Comparison of ENCODE assay signal across 28 cellular contexts in the genomic region with DNA sequence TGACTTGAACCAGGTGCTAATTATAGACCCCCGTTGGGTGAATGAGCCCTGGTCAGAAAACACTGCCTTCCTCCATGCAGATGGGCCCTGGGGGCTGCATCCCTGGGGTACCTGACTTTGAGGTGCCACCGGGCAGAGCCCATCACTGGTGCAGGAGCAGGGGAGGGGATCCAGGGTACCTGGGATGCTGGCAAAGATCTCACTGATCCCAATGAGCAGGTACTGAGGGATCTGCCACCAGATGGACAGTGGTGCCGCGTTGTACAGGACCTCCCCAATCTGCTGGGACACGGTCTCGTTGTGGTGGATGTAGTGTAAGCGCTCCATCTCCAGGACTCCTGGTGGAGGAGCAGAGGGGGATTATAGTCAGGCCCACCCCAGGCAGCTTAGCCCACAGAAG. TPM values are rescaled to one million over a fixed set of nuclear protein-coding genes. Genes with fewer than 3 reads are reported as not detected.
A peak's percentile ranks its signal among the peaks of the same experiment; 100 is the strongest.
DNase-seq lines count a peak whose midpoint lies in the region; ATAC-seq, FAIRE-seq and TF ChIP-seq lines count a peak whose summit lies in the region.
"Had no signal": no experiment of that assay in that cellular context is flagged by ENCODE, and none has a peak within 500 bp of the region (broad histone marks: within the 10 kb centered on the region; RNA-seq: fewer than 3 reads in every experiment).

No MANE protein-coding gene starts in this region.

- no peak for ATAC-seq in GM18870 (IDR thresholded peaks at IDR 0.05; ENCODE audit: unreplicated experiment)
- ATAC-seq in stimulated activated naive CD8-positive, alpha-beta T cell treated with anti-CD3 and anti-CD28 coated beads, Interleukin-15, Interleukin-2, amounts not matched to agents 100 U/mL and 50 U/mL, for 24 hours, result no peak
- no peak for ATAC-seq in GM18858 (IDR thresholded peaks at IDR 0.05; ENCODE audit: unreplicated experiment)
- ATAC-seq: PC-3, Right ventricle myocardium inferior, SK-N-SH treated with all-trans-retinoic acid at 6 μM for 48 hours had no signal

- DNase-seq in NT2/D1 (ENCODE audit: low read depth, low spot score) (no peak), bronchial epithelial cell (ENCODE audit: low read depth) (no peak), osteoblast (ENCODE audit: insufficient read length, low spot score, missing footprints) (peak; percentile 72), type B pancreatic cell (ENCODE audit: extremely low spot score, unreplicated experiment) (no peak), posterior vena cava (ENCODE audit: low spot score) (no peak)
- DNase-seq in stimulated activated naive CD8-positive, alpha-beta T cell treated with anti-CD3 and anti-CD28 coated beads, Interleukin-15, Interleukin-2, amounts not matched to agents 100 U/mL and 50 U/mL, for 24 hours, result no peak
- DNase-seq: CD4-positive, CD25-positive, alpha-beta regulatory T cell; KBM-7; MG63; NCI-H1105 treated with DMSO at 0.1 percent for 48 hours; NCI-H146; NCI-H1930; NCI-H2107; NCI-H446; NCI-H524 treated with DMSO at 0.1 percent for 48 hours; NCI-H774; PC-3; SJCRH30 had no signal

- intact Hi-C loops in posterior vena cava (cut with DNase I), result no loop called here

- H3K27me3 ChIP-seq in NT2/D1 (ENCODE audit: insufficient read depth, insufficient read length) (no peaks in the 10 kb centered on the region), bronchial epithelial cell (ENCODE audit: control insufficient read depth, insufficient read depth, low read length) (no peaks in the 10 kb centered on the region), osteoblast (ENCODE audit: insufficient read depth, low read length) (no peaks in the 10 kb centered on the region)
- H3K27me3 ChIP-seq: BLaER1, MG63, SJCRH30 had no signal

- H3K36me3 Mint-ChIP-seq in type B pancreatic cell, result peaks cover 5% of the 10 kb centered on the region
- H3K36me3 Mint-ChIP-seq: CD4-positive, CD25-positive, alpha-beta regulatory T cell had no signal

- H3K4me2 ChIP-seq in osteoblast (ENCODE audit: insufficient read depth, low read length), result no peak overlapping the region
- H3K4me2 ChIP-seq: BLaER1 had no signal

- H3K4me1 ChIP-seq in NT2/D1 (ENCODE audit: insufficient read depth, insufficient read length) (no peaks in the 10 kb centered on the region), osteoblast (ENCODE audit: insufficient read depth, low read length) (no peaks in the 10 kb centered on the region)
- H3K4me1 ChIP-seq: SJCRH30 had no signal

- H3K27me3 Mint-ChIP-seq in type B pancreatic cell, result no peaks in the 10 kb centered on the region
- H3K27me3 Mint-ChIP-seq: CD4-positive, CD25-positive, alpha-beta regulatory T cell had no signal

- no peak overlapping the region for H3K4me3 Mint-ChIP-seq in type B pancreatic cell
- H3K4me3 Mint-ChIP-seq: CD4-positive, CD25-positive, alpha-beta regulatory T cell had no signal

- peaks cover 29% of the 10 kb centered on the region for H3K4me1 Mint-ChIP-seq in type B pancreatic cell (ENCODE audit: unreplicated experiment)

- peaks cover 2% of the 10 kb centered on the region for H4K20me1 ChIP-seq in osteoblast (ENCODE audit: insufficient read depth, low read length)
- H4K20me1 ChIP-seq: BLaER1 had no signal

- peak overlapping the region; percentile 73 for H3K27ac Mint-ChIP-seq in type B pancreatic cell
- H3K27ac Mint-ChIP-seq: CD4-positive, CD25-positive, alpha-beta regulatory T cell had no signal

- no peak overlapping the region for H2AFZ ChIP-seq in osteoblast (ENCODE audit: low read length)

- H3K4me3 ChIP-seq in NT2/D1 (ENCODE audit: insufficient read length, low read depth) (no peak overlapping the region), bronchial epithelial cell (ENCODE audit: low read depth, low read length) (no peak overlapping the region), osteoblast (ENCODE audit: insufficient read depth, low read length) (no peak overlapping the region)
- H3K4me3 ChIP-seq: BLaER1, MG63, SJCRH30 had no signal

- no peaks in the 10 kb centered on the region for H3K79me2 ChIP-seq in osteoblast (ENCODE audit: insufficient read depth, low read length)

- peaks cover 47% of the 10 kb centered on the region for H3K36me3 ChIP-seq in NT2/D1 (ENCODE audit: insufficient read depth, insufficient read length, low read length)
- peaks cover 2% of the 10 kb centered on the region for H3K36me3 ChIP-seq in bronchial epithelial cell (ENCODE audit: control insufficient read depth, insufficient read depth, low read length)
- no peaks in the 10 kb centered on the region for H3K36me3 ChIP-seq in osteoblast (ENCODE audit: insufficient read depth, low read length)
- H3K36me3 ChIP-seq: MG63, SJCRH30 had no signal

- no peak for TF ChIP-seq CTCF in bronchial epithelial cell (IDR thresholded peaks at IDR 0.05; ENCODE audit: insufficient read depth, low read length, severe bottlenecking)
- no peak for TF ChIP-seq CTCF in osteoblast (IDR thresholded peaks at IDR 0.05; ENCODE audit: extremely low read depth, low read depth, low read length)
- TF ChIP-seq CTCF in type B pancreatic cell (conservative IDR thresholded peaks at IDR 0.05), result no peak

- FAIRE-seq in bronchial epithelial cell (lab: Jason Lieb, UNC), result peak; percentile 43
- FAIRE-seq: D721Med, GM19239, H54 had no signal

- no peaks in the 10 kb centered on the region for H3K9me3 Mint-ChIP-seq in type B pancreatic cell

- peak overlapping the region; percentile 8 for H3K9ac ChIP-seq in NT2/D1 (ENCODE audit: insufficient read length, low read depth)
- H3K9ac ChIP-seq: BLaER1 had no signal

- H3K9me3 ChIP-seq in NT2/D1 (ENCODE audit: insufficient read depth, low read length) (no peaks in the 10 kb centered on the region), osteoblast (ENCODE audit: low read depth, low read length) (no peaks in the 10 kb centered on the region)
- H3K9me3 ChIP-seq: BLaER1, MG63, SJCRH30 had no signal

- H3K27ac ChIP-seq in osteoblast (ENCODE audit: low read depth, low read length), result no peak overlapping the region
- H3K27ac ChIP-seq: BLaER1, SJCRH30 had no signal

RNA-seq across cellular contexts. Expression of gene SLC15A3, which starts 12.7 kb away (rescaled TPM):
- total RNA-seq in bronchial epithelial cell (0.38 and 1.3 TPM in 2 replicates), osteoblast (10.9 and 13.0 TPM in 2 replicates), type B pancreatic cell (ENCODE audit: low replicate concordance) (2.3 and 3.5 TPM in 2 replicates), posterior vena cava (10 to 100 TPM; 27.4 to 29.3 TPM)
- total RNA-seq: PC-3 had no signal

RNA-seq across cellular contexts. Expression of gene TMEM132A, which starts 15.0 kb away (rescaled TPM):
- total RNA-seq in bronchial epithelial cell, result 22.6 and 25.2 TPM in 2 replicates
- 12.1 and 19.5 TPM in 2 replicates for total RNA-seq in osteoblast
- total RNA-seq in type B pancreatic cell (ENCODE audit: low replicate concordance), result 162 and 218 TPM in 2 replicates
- total RNA-seq in posterior vena cava, result 1 to 10 TPM; 5.4 to 7.7 TPM
- total RNA-seq: CD4-positive, CD25-positive, alpha-beta regulatory T cell had no signal

RNA-seq across cellular contexts. Expression of gene TMEM109, which starts 25.3 kb away (rescaled TPM):
- 7.6 and 7.7 TPM in 2 replicates for total RNA-seq in bronchial epithelial cell
- 36.6 and 38.6 TPM in 2 replicates for total RNA-seq in osteoblast
- 83.0 and 97.5 TPM in 2 replicates for total RNA-seq in type B pancreatic cell (ENCODE audit: low replicate concordance)
- 100 to 1,000 TPM; 118 to 125 TPM for total RNA-seq in posterior vena cava

RNA-seq across cellular contexts. Expression of gene CD6, which starts 32.2 kb away (rescaled TPM):
- total RNA-seq in bronchial epithelial cell (not detected in 2 replicates), osteoblast (not detected in 2 replicates), type B pancreatic cell (ENCODE audit: low replicate concordance) (0.70 and 1.1 TPM in 2 replicates), posterior vena cava (under 1 TPM; 0.43 to 0.93 TPM)
- total RNA-seq: A172, PC-3, RPMI7951, SJCRH30 had no signal

RNA-seq across cellular contexts. Expression of gene PRPF19, which starts 32.9 kb away (rescaled TPM):
- total RNA-seq in bronchial epithelial cell (30.2 and 36.1 TPM in 2 replicates), osteoblast (39.8 and 46.0 TPM in 2 replicates), type B pancreatic cell (ENCODE audit: low replicate concordance) (105 and 120 TPM in 2 replicates), posterior vena cava (10 to 100 TPM; 47.6 to 50.9 TPM)
